Comparison of ENCODE assay signal across 9 cellular contexts in genomic region chr10:60731134-60731883, GRCh38. TPM values are rescaled to one million over a fixed set of nuclear protein-coding genes. Genes with fewer than 3 reads are reported as not detected.
DNase-seq lines count a peak whose midpoint lies in the region; ATAC-seq, FAIRE-seq and TF ChIP-seq lines count a peak whose summit lies in the region.
"Had no signal": no experiment of that assay in that cellular context is flagged by ENCODE, and none has a peak within 500 bp of the region (broad histone marks: within the 10 kb centered on the region; RNA-seq: fewer than 3 reads in every experiment).

No MANE protein-coding gene starts in this region.

- DNase-seq in GM12892 (ENCODE audit: insufficient read length) (peak; percentile 12), choroid plexus epithelial cell (ENCODE audit: low read depth) (peak; percentile 36), suprapubic skin (ENCODE audit: low spot score in 2 of 2) (no peak), DMS153 treated with DMSO at 0.1 percent for 48 hours (lab: John Stamatoyannopoulos, UW; ENCODE audit: unreplicated experiment) (no peak), WERI-Rb-1 (no peak), DMS 273 treated with DMSO at 0.1 percent for 48 hours (lab: John Stamatoyannopoulos, UW) (no peak)

- peaks cover 33% of the 10 kb centered on the region for H3K27me3 ChIP-seq in HUES64 (ENCODE audit: insufficient read depth, low read length)
- H3K27me3 ChIP-seq in suprapubic skin, result peaks cover 13% of the 10 kb centered on the region
- H3K27me3 ChIP-seq in WERI-Rb-1 (ENCODE audit: insufficient read depth, low read depth, severe bottlenecking), result no peaks in the 10 kb centered on the region

- 77% methylated on average over 3 of the region's 3 CpGs for WGBS in HUES64
- WGBS in suprapubic skin, result 42% methylated on average over 3 of the region's 3 CpGs

- TF ChIP-seq CTCF in choroid plexus epithelial cell (conservative IDR thresholded peaks at IDR 0.05; ENCODE audit: low read depth, low read length) (no peak), suprapubic skin (IDR thresholded peaks at IDR 0.05) (no peak), WERI-Rb-1 (IDR thresholded peaks at IDR 0.05; ENCODE audit: low read depth, low read length) (no peak)

- peaks cover 28% of the 10 kb centered on the region for H3K4me1 ChIP-seq in HUES64 (ENCODE audit: insufficient read depth, low read length)
- peaks cover 16% of the 10 kb centered on the region for H3K4me1 ChIP-seq in suprapubic skin

- H3K9me3 ChIP-seq in HUES64 (ENCODE audit: insufficient read depth, low read depth, low read length), result no peaks in the 10 kb centered on the region
- H3K9me3 ChIP-seq in suprapubic skin, result no peaks in the 10 kb centered on the region
- H3K9me3 ChIP-seq in WERI-Rb-1 (ENCODE audit: severe bottlenecking), result no peaks in the 10 kb centered on the region

- H3K27ac ChIP-seq in HUES64 (ENCODE audit: low read depth, low read length), result no peak overlapping the region
- H3K27ac ChIP-seq in suprapubic skin, result peak overlapping the region; percentile 88
- no peak overlapping the region for H3K27ac ChIP-seq in WERI-Rb-1
- H3K27ac ChIP-seq: HL-60 had no signal

- H3K4me3 ChIP-seq in HUES64 (ENCODE audit: low read length) (peak overlapping the region; percentile 88), choroid plexus epithelial cell (ENCODE audit: low read depth, low read length) (peak overlapping the region; percentile 74), suprapubic skin (peak overlapping the region; percentile 72), WERI-Rb-1 (ENCODE audit: low read depth, low read length) (no peak overlapping the region)

- peak; percentile 86 for ATAC-seq in GM21529 (IDR thresholded peaks at IDR 0.05; ENCODE audit: unreplicated experiment)

- peak; percentile 84 for FAIRE-seq in GM12892 (lab: Jason Lieb, UNC)

- no peak overlapping the region for H3K9ac ChIP-seq in HUES64 (ENCODE audit: low read depth, low read length)

- H3K36me3 ChIP-seq in HUES64 (ENCODE audit: insufficient read depth, low read length), result no peaks in the 10 kb centered on the region
- H3K36me3 ChIP-seq in suprapubic skin, result no peaks in the 10 kb centered on the region
- no peaks in the 10 kb centered on the region for H3K36me3 ChIP-seq in WERI-Rb-1

- TF ChIP-seq POLR2A in GM12892 (IDR thresholded peaks at IDR 0.05; ENCODE audit: low read depth, low read length) (no peak), suprapubic skin (IDR thresholded peaks at IDR 0.05) (no peak)

- TF ChIP-seq EP300 in suprapubic skin (IDR thresholded peaks at IDR 0.05), result no peak

RNA-seq across cellular contexts. Expression of gene CDK1, which starts 47.0 kb away (rescaled TPM):
- 71.5 TPM for polyA plus RNA-seq in GM12892 (2012; ENCODE audit: missing spikeins)
- polyA plus RNA-seq in HUES64 (2013, experiment 1 of 2), result 87.2 TPM
- 113 TPM for polyA plus RNA-seq in HUES64 (2013, experiment 2 of 2)
- total RNA-seq in suprapubic skin, result 10 to 100 TPM in 1 of 4 donors, 1 to 10 TPM in 3; 4.8 to 14.3 (median 8.6) TPM

Comparison
In these comparisons a context has a peak if more than half of its experiments do, and no peak if none do; other contexts are left out.
1. DNase-seq: peak in GM12892 (single experiment) and choroid plexus epithelial cell (single experiment); none in suprapubic skin (0 of 2), DMS153 treated with DMSO at 0.1 percent for 48 hours (single experiment), WERI-Rb-1 (single experiment) and DMS 273 treated with DMSO at 0.1 percent for 48 hours (single experiment).